In genomic region chr1:47210666-47211065, GRCh38 we compare ENCODE assay signal across 1 cellular context.
TF ChIP-seq lines count a peak whose summit lies in the region.

No MANE protein-coding gene starts in this region.

TF ChIP-seq in SK-N-SH treated with all-trans-retinoic acid at 6 μM for 48 hours, 23 proteins besides CTCF, POLR2A, EP300 and RAD21 (continued from another document):
- TF ChIP-seq CREB5 (CRISPR knock-in tag; IDR thresholded peaks at IDR 0.05; ENCODE audit: low read depth), result no peak
- no peak for TF ChIP-seq ZNF70 (CRISPR knock-in tag; IDR thresholded peaks at IDR 0.05)
- no peak for TF ChIP-seq ISL1 (CRISPR knock-in tag; IDR thresholded peaks at IDR 0.05)
- TF ChIP-seq ZNF565 (CRISPR knock-in tag; conservative IDR thresholded peaks at IDR 0.05; ENCODE audit: low read depth), result no peak
- no peak for TF ChIP-seq ARNTL (CRISPR knock-in tag; IDR thresholded peaks at IDR 0.05; ENCODE audit: borderline replicate concordance, low read depth)
- no peak for TF ChIP-seq GLIS3 (CRISPR knock-in tag; IDR thresholded peaks at IDR 0.05)
- TF ChIP-seq RARB (CRISPR knock-in tag; IDR thresholded peaks at IDR 0.05), result no peak
TF ChIP-seq in SK-N-SH treated with all-trans-retinoic acid at 6 μM for 48 hours: peak in this region for 0.
